ENCODE assay signal across 1 cellular context in the genomic region with DNA sequence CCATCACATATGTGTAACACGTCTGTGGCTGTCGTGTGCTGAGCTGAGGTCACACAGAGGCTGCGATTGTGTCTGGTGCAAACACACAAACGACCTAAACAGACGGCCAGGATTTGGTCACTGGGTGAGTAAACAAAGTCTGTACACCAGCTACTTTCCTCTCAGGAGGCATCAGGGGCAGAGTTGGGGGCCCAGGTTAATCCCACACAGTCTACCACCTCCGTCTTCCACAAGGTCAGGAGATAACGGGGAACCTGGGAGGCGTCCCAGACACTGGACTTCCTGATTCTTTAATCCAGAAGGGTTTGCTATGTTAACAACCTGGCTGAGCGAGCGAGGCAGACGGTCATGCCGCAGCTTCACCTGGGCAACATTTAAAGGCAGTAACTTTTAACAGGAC.
TF ChIP-seq lines count a peak whose summit lies in the region.

No MANE protein-coding gene starts in this region.

TF ChIP-seq in WTC11, 78 proteins besides CTCF, POLR2A, EP300 and RAD21 (continued from another document):
- TF ChIP-seq, protein P1, sequence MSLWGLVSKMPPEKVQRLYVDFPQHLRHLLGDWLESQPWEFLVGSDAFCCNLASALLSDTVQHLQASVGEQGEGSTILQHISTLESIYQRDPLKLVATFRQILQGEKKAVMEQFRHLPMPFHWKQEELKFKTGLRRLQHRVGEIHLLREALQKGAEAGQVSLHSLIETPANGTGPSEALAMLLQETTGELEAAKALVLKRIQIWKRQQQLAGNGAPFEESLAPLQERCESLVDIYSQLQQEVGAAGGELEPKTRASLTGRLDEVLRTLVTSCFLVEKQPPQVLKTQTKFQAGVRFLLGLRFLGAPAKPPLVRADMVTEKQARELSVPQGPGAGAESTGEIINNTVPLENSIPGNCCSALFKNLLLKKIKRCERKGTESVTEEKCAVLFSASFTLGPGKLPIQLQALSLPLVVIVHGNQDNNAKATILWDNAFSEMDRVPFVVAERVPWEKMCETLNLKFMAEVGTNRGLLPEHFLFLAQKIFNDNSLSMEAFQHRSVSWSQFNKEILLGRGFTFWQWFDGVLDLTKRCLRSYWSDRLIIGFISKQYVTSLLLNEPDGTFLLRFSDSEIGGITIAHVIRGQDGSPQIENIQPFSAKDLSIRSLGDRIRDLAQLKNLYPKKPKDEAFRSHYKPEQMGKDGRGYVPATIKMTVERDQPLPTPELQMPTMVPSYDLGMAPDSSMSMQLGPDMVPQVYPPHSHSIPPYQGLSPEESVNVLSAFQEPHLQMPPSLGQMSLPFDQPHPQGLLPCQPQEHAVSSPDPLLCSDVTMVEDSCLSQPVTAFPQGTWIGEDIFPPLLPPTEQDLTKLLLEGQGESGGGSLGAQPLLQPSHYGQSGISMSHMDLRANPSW (CRISPR knock-in tag; conservative IDR thresholded peaks at IDR 0.05; ENCODE audit: low read depth), result no peak
- TF ChIP-seq ATF1 (CRISPR knock-in tag; IDR thresholded peaks at IDR 0.05), result no peak
- no peak for TF ChIP-seq ZNF423 (CRISPR knock-in tag; IDR thresholded peaks at IDR 0.05)
- no peak for TF ChIP-seq JAZF1 (CRISPR knock-in tag; IDR thresholded peaks at IDR 0.05)
- no peak for TF ChIP-seq TEAD1 (CRISPR knock-in tag; IDR thresholded peaks at IDR 0.05)
- TF ChIP-seq, protein P2, sequence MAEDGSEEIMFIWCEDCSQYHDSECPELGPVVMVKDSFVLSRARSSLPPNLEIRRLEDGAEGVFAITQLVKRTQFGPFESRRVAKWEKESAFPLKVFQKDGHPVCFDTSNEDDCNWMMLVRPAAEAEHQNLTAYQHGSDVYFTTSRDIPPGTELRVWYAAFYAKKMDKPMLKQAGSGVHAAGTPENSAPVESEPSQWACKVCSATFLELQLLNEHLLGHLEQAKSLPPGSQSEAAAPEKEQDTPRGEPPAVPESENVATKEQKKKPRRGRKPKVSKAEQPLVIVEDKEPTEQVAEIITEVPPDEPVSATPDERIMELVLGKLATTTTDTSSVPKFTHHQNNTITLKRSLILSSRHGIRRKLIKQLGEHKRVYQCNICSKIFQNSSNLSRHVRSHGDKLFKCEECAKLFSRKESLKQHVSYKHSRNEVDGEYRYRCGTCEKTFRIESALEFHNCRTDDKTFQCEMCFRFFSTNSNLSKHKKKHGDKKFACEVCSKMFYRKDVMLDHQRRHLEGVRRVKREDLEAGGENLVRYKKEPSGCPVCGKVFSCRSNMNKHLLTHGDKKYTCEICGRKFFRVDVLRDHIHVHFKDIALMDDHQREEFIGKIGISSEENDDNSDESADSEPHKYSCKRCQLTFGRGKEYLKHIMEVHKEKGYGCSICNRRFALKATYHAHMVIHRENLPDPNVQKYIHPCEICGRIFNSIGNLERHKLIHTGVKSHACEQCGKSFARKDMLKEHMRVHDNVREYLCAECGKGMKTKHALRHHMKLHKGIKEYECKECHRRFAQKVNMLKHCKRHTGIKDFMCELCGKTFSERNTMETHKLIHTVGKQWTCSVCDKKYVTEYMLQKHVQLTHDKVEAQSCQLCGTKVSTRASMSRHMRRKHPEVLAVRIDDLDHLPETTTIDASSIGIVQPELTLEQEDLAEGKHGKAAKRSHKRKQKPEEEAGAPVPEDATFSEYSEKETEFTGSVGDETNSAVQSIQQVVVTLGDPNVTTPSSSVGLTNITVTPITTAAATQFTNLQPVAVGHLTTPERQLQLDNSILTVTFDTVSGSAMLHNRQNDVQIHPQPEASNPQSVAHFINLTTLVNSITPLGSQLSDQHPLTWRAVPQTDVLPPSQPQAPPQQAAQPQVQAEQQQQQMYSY (CRISPR knock-in tag; IDR thresholded peaks at IDR 0.05), result no peak
